ENCODE assay signal across 16 cellular contexts in genomic region chr2:196991061-196991460, GRCh38.
DNase-seq lines count a peak whose midpoint lies in the region; ATAC-seq and TF ChIP-seq lines count a peak whose summit lies in the region.
"Had no signal": no experiment of that assay in that cellular context is flagged by ENCODE, and none has a peak within 500 bp of the region (broad histone marks: within the 10 kb centered on the region; RNA-seq: fewer than 3 reads in every experiment).

No MANE protein-coding gene starts in this region.

- TF ChIP-seq CTCF in natural killer cell (IDR thresholded peaks at IDR 0.05) (no peak), right atrium auricular region (IDR thresholded peaks at IDR 0.05) (no peak), gastroesophageal sphincter (IDR thresholded peaks at IDR 0.05) (no peak)

- no peak overlapping the region for H3K4me3 Mint-ChIP-seq in IgD-negative memory B cell
- no peak overlapping the region for H3K4me3 Mint-ChIP-seq in activated naive CD8-positive, alpha-beta T cell treated with anti-CD3 and anti-CD28 coated beads for 36 hours
- H3K4me3 Mint-ChIP-seq in natural killer cell = no peak overlapping the region

- H3K4me3 ChIP-seq in right atrium auricular region (no peak overlapping the region), gastroesophageal sphincter (no peak overlapping the region)
- H3K4me3 ChIP-seq: psoas muscle, testis had no signal

- H3K36me3 Mint-ChIP-seq in IgD-negative memory B cell (peaks cover 15% of the 10 kb centered on the region), natural killer cell (peaks cover 29% of the 10 kb centered on the region)
- peaks cover 64% of the 10 kb centered on the region for H3K36me3 Mint-ChIP-seq in activated naive CD8-positive, alpha-beta T cell treated with anti-CD3 and anti-CD28 coated beads for 36 hours

- H3K36me3 ChIP-seq in right atrium auricular region (no peaks in the 10 kb centered on the region), gastroesophageal sphincter (peaks cover 0 to 48% of the 10 kb centered on the region in 2 donors)

- DNase-seq in NCI-H2081 (lab: John Stamatoyannopoulos, UW) = peak; percentile 32 to 59
- no peak for DNase-seq in NCI-H2081 treated with DMSO at 0.1 percent for 48 hours (lab: John Stamatoyannopoulos, UW)
- DNase-seq in activated naive CD8-positive, alpha-beta T cell treated with anti-CD3 and anti-CD28 coated beads for 36 hours = no peak
- DNase-seq in natural killer cell = no peak
- DNase-seq in right atrium auricular region (ENCODE audit: low spot score) = no peak
- DNase-seq: activated CD4-positive, CD25-positive, alpha-beta regulatory T cell; activated T-cell treated with anti-CD3 and anti-CD28 coated beads for 4 hours; aorta; left cardiac atrium; NCI-H1694 treated with DMSO at 0.1 percent for 48 hours; NCI-H82; psoas muscle; testis had no signal

- ATAC-seq in natural killer cell (no peak), GM18907 (IDR thresholded peaks at IDR 0.05; ENCODE audit: unreplicated experiment) (no peak), gastroesophageal sphincter (no peak)
- ATAC-seq: left cardiac atrium, psoas muscle had no signal

- WGBS in gastroesophageal sphincter (ENCODE audit: low coverage in 1 of 2), 2 donors = 100% methylated on average over 1 of the region's 1 CpG

- no peak for TF ChIP-seq POLR2A in gastroesophageal sphincter (IDR thresholded peaks at IDR 0.05)

- H3K9me3 ChIP-seq in right atrium auricular region (no peaks in the 10 kb centered on the region), gastroesophageal sphincter (no peaks in the 10 kb centered on the region)
- H3K9me3 ChIP-seq: psoas muscle, testis had no signal

- H3K9me3 Mint-ChIP-seq in IgD-negative memory B cell (no peaks in the 10 kb centered on the region), natural killer cell (no peaks in the 10 kb centered on the region)
- H3K9me3 Mint-ChIP-seq in activated naive CD8-positive, alpha-beta T cell treated with anti-CD3 and anti-CD28 coated beads for 36 hours = peaks cover 3% of the 10 kb centered on the region

- peak overlapping the region; percentile 43 to 71 (median 71) for H3K27ac Mint-ChIP-seq in IgD-negative memory B cell
- peak overlapping the region; percentile 97 for H3K27ac Mint-ChIP-seq in activated naive CD8-positive, alpha-beta T cell treated with anti-CD3 and anti-CD28 coated beads for 36 hours
- H3K27ac Mint-ChIP-seq in natural killer cell = peak overlapping the region; percentile 56 to 84

- no peak for TF ChIP-seq EP300 in gastroesophageal sphincter (IDR thresholded peaks at IDR 0.05)

- H3K4me1 Mint-ChIP-seq in IgD-negative memory B cell = peaks cover 12 to 22% (median 12%) of the 10 kb centered on the region in 3 donors
- H3K4me1 Mint-ChIP-seq in activated naive CD8-positive, alpha-beta T cell treated with anti-CD3 and anti-CD28 coated beads for 36 hours = peaks cover 56% of the 10 kb centered on the region
- H3K4me1 Mint-ChIP-seq in natural killer cell = peaks cover 28 to 32% of the 10 kb centered on the region in 2 donors

- no peak overlapping the region for H3K27ac ChIP-seq in right atrium auricular region
- no peak overlapping the region for H3K27ac ChIP-seq in gastroesophageal sphincter
- H3K27ac ChIP-seq: psoas muscle, testis had no signal

- H3K27me3 Mint-ChIP-seq in IgD-negative memory B cell (no peaks in the 10 kb centered on the region), natural killer cell (ENCODE audit: low read depth in 2 of 2) (no peaks in the 10 kb centered on the region)
- no peaks in the 10 kb centered on the region for H3K27me3 Mint-ChIP-seq in activated naive CD8-positive, alpha-beta T cell treated with anti-CD3 and anti-CD28 coated beads for 36 hours

- intact Hi-C loops in natural killer cell (cut with micrococcal nuclease) = no loop called here

- H3K27me3 ChIP-seq in right atrium auricular region = no peaks in the 10 kb centered on the region
- no peaks in the 10 kb centered on the region for H3K27me3 ChIP-seq in gastroesophageal sphincter
- H3K27me3 ChIP-seq: testis had no signal

- peaks cover 0 to 19% of the 10 kb centered on the region in 2 donors for H3K4me1 ChIP-seq in right atrium auricular region
- H3K4me1 ChIP-seq in gastroesophageal sphincter = peaks cover 0 to 18% (median 0%) of the 10 kb centered on the region in 3 donors
- H3K4me1 ChIP-seq: testis had no signal

Comparison
In these comparisons a context has a peak if more than half of its experiments do, and no peak if none do; other contexts are left out.
1. DNase-seq: peak in NCI-H2081 (2 of 2); none in NCI-H2081 treated with DMSO at 0.1 percent for 48 hours (single experiment), activated naive CD8-positive, alpha-beta T cell treated with anti-CD3 and anti-CD28 coated beads for 36 hours (single experiment), natural killer cell (single experiment) and right atrium auricular region (single experiment).
2. Peak in every context shown above with its lines, with median percentiles within 50 percentile points of each other: H3K27ac Mint-ChIP-seq.